In genomic region chr14:54933006-54933405, GRCh38 we compare ENCODE assay signal across 31 cellular contexts.
"Had no signal": no experiment of that assay in that cellular context is flagged by ENCODE, and none has a peak within 500 bp of the region (broad histone marks: within the 10 kb centered on the region; RNA-seq: fewer than 3 reads in every experiment).

No MANE protein-coding gene starts in this region.

- H3K4me1 Mint-ChIP-seq: brain, endodermal cell, WTC11 had no signal

- H3K27me3 ChIP-seq: ascending aorta, breast epithelium, cardiac muscle cell, dorsolateral prefrontal cortex had no signal

- H3K27me3 Mint-ChIP-seq: activated CD4-positive, alpha-beta memory T cell treated with anti-CD3 and anti-CD28 coated beads, Interleukin-2, amount 10 ng/mL, durations not matched to agents 7 days and 5 days; activated CD4-positive, alpha-beta T cell treated with anti-CD3 and anti-CD28 coated beads, Interleukin-2, amount 10 ng/mL, durations not matched to agents 7 days and 5 days; activated naive CD4-positive, alpha-beta T cell treated with anti-CD3 and anti-CD28 coated beads, Interleukin-2, amount 10 ng/mL, durations not matched to agents 7 days and 5 days; activated naive CD8-positive, alpha-beta T cell treated with anti-CD3 and anti-CD28 coated beads, Interleukin-2, amount 10 ng/mL, durations not matched to agents 7 days and 5 days; activated T-cell treated with anti-CD3 and anti-CD28 coated beads, Interleukin-2, amount 50 U/mL, for 24 hours; brain; dendritic cell treated with granulocyte-macrophage colony-stimulating factor and Interleukin-4, amounts not matched to agents 40 ng/mL and 50 ng/mL, for 4 days had no signal

- H3K4me1 ChIP-seq: ascending aorta, breast epithelium had no signal

- H3K9me3 Mint-ChIP-seq: activated CD4-positive, alpha-beta memory T cell treated with anti-CD3 and anti-CD28 coated beads, Interleukin-2, amount 10 ng/mL, durations not matched to agents 7 days and 5 days; activated CD4-positive, alpha-beta T cell treated with anti-CD3 and anti-CD28 coated beads, Interleukin-2, amount 10 ng/mL, durations not matched to agents 7 days and 5 days; activated naive CD4-positive, alpha-beta T cell treated with anti-CD3 and anti-CD28 coated beads, Interleukin-2, amount 10 ng/mL, durations not matched to agents 7 days and 5 days; activated naive CD4-positive, alpha-beta T cell treated with anti-CD3 and anti-CD28 coated beads, Interleukin-2, amount 50 U/mL, for 72 hours; activated naive CD8-positive, alpha-beta T cell treated with anti-CD3 and anti-CD28 coated beads, Interleukin-2, amount 10 ng/mL, durations not matched to agents 7 days and 5 days; activated T-cell treated with anti-CD3 and anti-CD28 coated beads, Interleukin-2, amount 50 U/mL, for 24 hours; activated T-cell treated with anti-CD3 and anti-CD28 coated beads, Interleukin-2, amount 50 U/mL, for 72 hours; brain; dendritic cell treated with granulocyte-macrophage colony-stimulating factor and Interleukin-4, amounts not matched to agents 40 ng/mL and 50 ng/mL, for 4 days; endodermal cell; WTC11 had no signal

- H3K27ac ChIP-seq: ascending aorta, breast epithelium, cardiac muscle cell, coronary artery, dorsolateral prefrontal cortex, VCaP had no signal

- H3K9me3 ChIP-seq: ascending aorta, breast epithelium had no signal

- H3K36me3 Mint-ChIP-seq: brain, WTC11 had no signal

- H3K4me3 ChIP-seq: ascending aorta, breast epithelium, cardiac muscle cell, coronary artery, dorsolateral prefrontal cortex had no signal

- ATAC-seq: activated naive CD4-positive, alpha-beta T cell treated with anti-CD3 and anti-CD28 coated beads, Interleukin-2, amount 50 U/mL, for 72 hours; activated T-cell treated with anti-CD3 and anti-CD28 coated beads, Interleukin-2, amount 50 U/mL, for 72 hours; esophagus mucosa; WTC11 had no signal

- H3K36me3 ChIP-seq: ascending aorta, breast epithelium, cardiac muscle cell had no signal

- DNase-seq: activated CD4-positive, alpha-beta memory T cell treated with anti-CD3 and anti-CD28 coated beads, Interleukin-2, amount 10 ng/mL, durations not matched to agents 7 days and 5 days; activated CD4-positive, alpha-beta T cell treated with anti-CD3 and anti-CD28 coated beads for 1 hour; activated CD4-positive, alpha-beta T cell treated with anti-CD3 and anti-CD28 coated beads for 4 hours; activated CD4-positive, alpha-beta T cell treated with anti-CD3 and anti-CD28 coated beads, Interleukin-2, amount 10 ng/mL, durations not matched to agents 7 days and 5 days; activated CD4-positive, alpha-beta T cell treated with anti-CD3 and anti-CD28 coated beads, Interleukin-2, amount 50 U/mL, for 4 hours; activated CD8-positive, alpha-beta memory T cell treated with anti-CD3 and anti-CD28 coated beads, Interleukin-2, amount 50 U/mL, for 48 hours; activated gamma-delta T cell; activated naive CD4-positive, alpha-beta T cell; activated naive CD4-positive, alpha-beta T cell treated with anti-CD3 and anti-CD28 coated beads, Interleukin-2, amount 10 ng/mL, durations not matched to agents 7 days and 5 days; activated naive CD8-positive, alpha-beta T cell treated with anti-CD3 and anti-CD28 coated beads, Interleukin-2, amount 10 ng/mL, durations not matched to agents 7 days and 5 days; activated T-cell treated with anti-CD3 and anti-CD28 coated beads for 4 hours; activated T-cell treated with anti-CD3 and anti-CD28 coated beads, Interleukin-2, amount 50 U/mL, for 24 hours; activated T-cell treated with anti-CD3 and anti-CD28 coated beads, Interleukin-2, amount 50 U/mL, for 72 hours; central memory CD4-positive, alpha-beta T cell; cerebellar nuclear complex; dorsolateral prefrontal cortex; effector memory CD4-positive, alpha-beta T cell; endodermal cell; foreskin fibroblast; head of caudate nucleus; T-helper 2 cell had no signal

- H3K27ac Mint-ChIP-seq: activated CD4-positive, alpha-beta memory T cell treated with anti-CD3 and anti-CD28 coated beads, Interleukin-2, amount 10 ng/mL, durations not matched to agents 7 days and 5 days; activated CD4-positive, alpha-beta T cell treated with anti-CD3 and anti-CD28 coated beads, Interleukin-2, amount 10 ng/mL, durations not matched to agents 7 days and 5 days; activated naive CD4-positive, alpha-beta T cell treated with anti-CD3 and anti-CD28 coated beads, Interleukin-2, amount 10 ng/mL, durations not matched to agents 7 days and 5 days; activated naive CD4-positive, alpha-beta T cell treated with anti-CD3 and anti-CD28 coated beads, Interleukin-2, amount 50 U/mL, for 72 hours; activated naive CD8-positive, alpha-beta T cell treated with anti-CD3 and anti-CD28 coated beads, Interleukin-2, amount 10 ng/mL, durations not matched to agents 7 days and 5 days; activated T-cell treated with anti-CD3 and anti-CD28 coated beads, Interleukin-2, amount 50 U/mL, for 24 hours; activated T-cell treated with anti-CD3 and anti-CD28 coated beads, Interleukin-2, amount 50 U/mL, for 72 hours; brain; dendritic cell treated with granulocyte-macrophage colony-stimulating factor and Interleukin-4, amounts not matched to agents 40 ng/mL and 50 ng/mL, for 4 days; endodermal cell; WTC11 had no signal

- H3K4me3 Mint-ChIP-seq: activated CD4-positive, alpha-beta memory T cell treated with anti-CD3 and anti-CD28 coated beads, Interleukin-2, amount 10 ng/mL, durations not matched to agents 7 days and 5 days; activated CD4-positive, alpha-beta T cell treated with anti-CD3 and anti-CD28 coated beads, Interleukin-2, amount 10 ng/mL, durations not matched to agents 7 days and 5 days; activated naive CD4-positive, alpha-beta T cell treated with anti-CD3 and anti-CD28 coated beads, Interleukin-2, amount 10 ng/mL, durations not matched to agents 7 days and 5 days; activated naive CD8-positive, alpha-beta T cell treated with anti-CD3 and anti-CD28 coated beads, Interleukin-2, amount 10 ng/mL, durations not matched to agents 7 days and 5 days; activated T-cell treated with anti-CD3 and anti-CD28 coated beads, Interleukin-2, amount 50 U/mL, for 24 hours; activated T-cell treated with anti-CD3 and anti-CD28 coated beads, Interleukin-2, amount 50 U/mL, for 72 hours; brain; dendritic cell treated with granulocyte-macrophage colony-stimulating factor and Interleukin-4, amounts not matched to agents 40 ng/mL and 50 ng/mL, for 4 days; endodermal cell; WTC11 had no signal
